In genomic region chr20:62151225-62151624, GRCh38 we compare ENCODE assay signal across 31 cellular contexts.
"Had no signal": no experiment of that assay in that cellular context is flagged by ENCODE, and none has a peak within 500 bp of the region (broad histone marks: within the 10 kb centered on the region; RNA-seq: fewer than 3 reads in every experiment).

No MANE protein-coding gene starts in this region.

- H3K4me3 ChIP-seq: ascending aorta, cardiac muscle cell, MG63 had no signal

- H3K4me3 Mint-ChIP-seq: activated CD4-positive, alpha-beta T cell treated with anti-CD3 and anti-CD28 coated beads, Interleukin-2, amount 10 ng/mL, durations not matched to agents 7 days and 5 days; activated CD8-positive, alpha-beta T cell treated with anti-CD3 and anti-CD28 coated beads, Interleukin-2, amount 10 ng/mL, durations not matched to agents 7 days and 5 days; activated naive CD4-positive, alpha-beta T cell treated with anti-CD3 and anti-CD28 coated beads, Interleukin-2, amount 50 U/mL, for 24 hours; activated naive CD8-positive, alpha-beta T cell treated with anti-CD3 and anti-CD28 coated beads, Interleukin-2, amount 10 ng/mL, durations not matched to agents 7 days and 5 days; activated T-cell treated with anti-CD3 and anti-CD28 coated beads, Interleukin-2, amount 50 U/mL, for 24 hours; central memory CD8-positive, alpha-beta T cell had no signal

- H3K27me3 ChIP-seq: ascending aorta, cardiac muscle cell, MG63 had no signal

- ATAC-seq: activated CD8-positive, alpha-beta T cell treated with anti-CD3 and anti-CD28 coated beads, Interleukin-2, amount 10 ng/mL, durations not matched to agents 7 days and 5 days had no signal

- H3K9me3 ChIP-seq: ascending aorta, MG63 had no signal

- H3K27ac Mint-ChIP-seq: activated CD4-positive, alpha-beta T cell treated with anti-CD3 and anti-CD28 coated beads, Interleukin-2, amount 10 ng/mL, durations not matched to agents 7 days and 5 days; activated CD8-positive, alpha-beta T cell treated with anti-CD3 and anti-CD28 coated beads, Interleukin-2, amount 10 ng/mL, durations not matched to agents 7 days and 5 days; activated naive CD4-positive, alpha-beta T cell treated with anti-CD3 and anti-CD28 coated beads, Interleukin-2, amount 50 U/mL, for 24 hours; activated naive CD8-positive, alpha-beta T cell treated with anti-CD3 and anti-CD28 coated beads, Interleukin-2, amount 10 ng/mL, durations not matched to agents 7 days and 5 days; activated T-cell treated with anti-CD3 and anti-CD28 coated beads, Interleukin-2, amount 50 U/mL, for 24 hours; activated T-helper 2 cell treated with anti-CD3 and anti-CD28 coated beads, Interferon-gamma antibody, Interleukin-2, Interleukin-4, amounts not matched to agents 10 μg/mL and 5 μg/mL and 100 μg/mL, durations not matched to agents 14 hours and 24 hours and 36 hours had no signal

- DNase-seq: activated CD4-positive, alpha-beta T cell treated with anti-CD3 and anti-CD28 coated beads for 1 hour; activated CD4-positive, alpha-beta T cell treated with anti-CD3 and anti-CD28 coated beads, Interleukin-2, amount 10 ng/mL, durations not matched to agents 7 days and 5 days; activated CD4-positive, alpha-beta T cell treated with anti-CD3 and anti-CD28 coated beads, Interleukin-2, amount 50 U/mL, for 48 hours; activated CD4-positive, CD25-positive, alpha-beta regulatory T cell; activated CD8-positive, alpha-beta T cell treated with anti-CD3 and anti-CD28 coated beads, Interleukin-2, amount 10 ng/mL, durations not matched to agents 7 days and 5 days; activated gamma-delta T cell; activated naive CD4-positive, alpha-beta T cell treated with Interleukin-2 at 50 U/mL for 16 hours; activated naive CD8-positive, alpha-beta T cell treated with anti-CD3 and anti-CD28 coated beads, Interleukin-2, amount 10 ng/mL, durations not matched to agents 7 days and 5 days; activated T-cell treated with anti-CD3 and anti-CD28 coated beads, Interleukin-2, amount 50 U/mL, for 24 hours; amygdala; Kasumi-1; MG63; NCI-H1048; NCI-H1105 treated with DMSO at 0.1 percent for 48 hours; NCI-H1436; NCI-H1694; NCI-H1930; NCI-H2081 treated with DMSO at 0.1 percent for 48 hours; NCI-H345; NCI-H524 treated with DMSO at 0.1 percent for 48 hours; NK-92 treated with Interleukin-12 subunit alpha and Interleukin-12 subunit beta, amount 100 ng/mL, for 24 hours; SW 1271; T-helper 1 cell; T-helper 2 cell; T-helper 9 cell; WERI-Rb-1 had no signal

- H3K9me3 Mint-ChIP-seq: activated naive CD4-positive, alpha-beta T cell treated with anti-CD3 and anti-CD28 coated beads, Interleukin-2, amount 50 U/mL, for 24 hours; central memory CD8-positive, alpha-beta T cell had no signal

- H3K27ac ChIP-seq: ascending aorta, cardiac muscle cell, WERI-Rb-1 had no signal

- H3K4me1 ChIP-seq: ascending aorta had no signal

- H3K27me3 Mint-ChIP-seq: activated CD4-positive, alpha-beta T cell treated with anti-CD3 and anti-CD28 coated beads, Interleukin-2, amount 10 ng/mL, durations not matched to agents 7 days and 5 days; activated naive CD4-positive, alpha-beta T cell treated with anti-CD3 and anti-CD28 coated beads, Interleukin-2, amount 50 U/mL, for 24 hours; activated naive CD8-positive, alpha-beta T cell treated with anti-CD3 and anti-CD28 coated beads, Interleukin-2, amount 10 ng/mL, durations not matched to agents 7 days and 5 days; activated T-cell treated with anti-CD3 and anti-CD28 coated beads, Interleukin-2, amount 50 U/mL, for 24 hours; central memory CD8-positive, alpha-beta T cell had no signal
